2 cellular contexts compared by ENCODE assay signal in the genomic region with DNA sequence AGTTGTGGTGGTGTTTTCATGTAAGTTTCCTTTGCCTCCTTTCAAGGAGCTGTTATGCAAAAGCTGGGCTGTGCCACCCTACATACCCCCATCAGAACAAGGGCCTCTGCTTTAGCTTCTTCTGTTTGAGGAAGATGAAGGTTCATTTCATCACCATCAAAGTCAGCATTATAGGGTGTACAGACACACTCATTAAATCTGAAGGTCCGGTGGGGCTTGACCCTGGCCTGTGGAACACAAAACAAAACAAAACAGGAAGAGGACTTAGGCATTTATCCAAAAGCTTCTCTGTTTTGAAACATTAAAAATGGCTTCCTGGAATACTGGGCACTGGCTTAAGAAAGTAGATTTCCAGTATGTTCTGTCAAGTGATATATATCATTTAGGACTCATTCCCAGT.
A peak's percentile ranks its signal among the peaks of the same experiment; 100 is the strongest.
TF ChIP-seq lines count a peak whose summit lies in the region.

No MANE protein-coding gene starts in this region.

TF ChIP-seq in liver, 16 proteins besides CTCF, POLR2A, EP300 and RAD21:
- TF ChIP-seq GABPA (IDR thresholded peaks at IDR 0.05 in 1 of 2, conservative IDR thresholded peaks at IDR 0.05 in 1 of 2): no peak
- TF ChIP-seq NR2F2 (IDR thresholded peaks at IDR 0.05): peak; percentile 70

TF ChIP-seq in HepG2, 621 proteins besides CTCF, POLR2A, EP300 and RAD21:
- no peak for TF ChIP-seq ZNF3 (CRISPR knock-in tag; IDR thresholded peaks at IDR 0.05)
- no peak for TF ChIP-seq NR2F6 (IDR thresholded peaks at IDR 0.05)
- TF ChIP-seq NR2F6 (CRISPR knock-in tag; IDR thresholded peaks at IDR 0.05): no peak
- TF ChIP-seq ZNF558 (CRISPR knock-in tag; IDR thresholded peaks at IDR 0.05; ENCODE audit: borderline replicate concordance): no peak
- no peak for TF ChIP-seq RFX3 (CRISPR knock-in tag; IDR thresholded peaks at IDR 0.05)
- TF ChIP-seq, protein P1, sequence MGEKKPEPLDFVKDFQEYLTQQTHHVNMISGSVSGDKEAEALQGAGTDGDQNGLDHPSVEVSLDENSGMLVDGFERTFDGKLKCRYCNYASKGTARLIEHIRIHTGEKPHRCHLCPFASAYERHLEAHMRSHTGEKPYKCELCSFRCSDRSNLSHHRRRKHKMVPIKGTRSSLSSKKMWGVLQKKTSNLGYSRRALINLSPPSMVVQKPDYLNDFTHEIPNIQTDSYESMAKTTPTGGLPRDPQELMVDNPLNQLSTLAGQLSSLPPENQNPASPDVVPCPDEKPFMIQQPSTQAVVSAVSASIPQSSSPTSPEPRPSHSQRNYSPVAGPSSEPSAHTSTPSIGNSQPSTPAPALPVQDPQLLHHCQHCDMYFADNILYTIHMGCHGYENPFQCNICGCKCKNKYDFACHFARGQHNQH (CRISPR knock-in tag; IDR thresholded peaks at IDR 0.05): no peak
- TF ChIP-seq, protein P2, sequence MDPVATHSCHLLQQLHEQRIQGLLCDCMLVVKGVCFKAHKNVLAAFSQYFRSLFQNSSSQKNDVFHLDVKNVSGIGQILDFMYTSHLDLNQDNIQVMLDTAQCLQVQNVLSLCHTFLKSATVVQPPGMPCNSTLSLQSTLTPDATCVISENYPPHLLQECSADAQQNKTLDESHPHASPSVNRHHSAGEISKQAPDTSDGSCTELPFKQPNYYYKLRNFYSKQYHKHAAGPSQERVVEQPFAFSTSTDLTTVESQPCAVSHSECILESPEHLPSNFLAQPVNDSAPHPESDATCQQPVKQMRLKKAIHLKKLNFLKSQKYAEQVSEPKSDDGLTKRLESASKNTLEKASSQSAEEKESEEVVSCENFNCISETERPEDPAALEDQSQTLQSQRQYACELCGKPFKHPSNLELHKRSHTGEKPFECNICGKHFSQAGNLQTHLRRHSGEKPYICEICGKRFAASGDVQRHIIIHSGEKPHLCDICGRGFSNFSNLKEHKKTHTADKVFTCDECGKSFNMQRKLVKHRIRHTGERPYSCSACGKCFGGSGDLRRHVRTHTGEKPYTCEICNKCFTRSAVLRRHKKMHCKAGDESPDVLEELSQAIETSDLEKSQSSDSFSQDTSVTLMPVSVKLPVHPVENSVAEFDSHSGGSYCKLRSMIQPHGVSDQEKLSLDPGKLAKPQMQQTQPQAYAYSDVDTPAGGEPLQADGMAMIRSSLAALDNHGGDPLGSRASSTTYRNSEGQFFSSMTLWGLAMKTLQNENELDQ (CRISPR knock-in tag; IDR thresholded peaks at IDR 0.05; ENCODE audit: borderline replicate concordance): no peak
- TF ChIP-seq, protein P3, sequence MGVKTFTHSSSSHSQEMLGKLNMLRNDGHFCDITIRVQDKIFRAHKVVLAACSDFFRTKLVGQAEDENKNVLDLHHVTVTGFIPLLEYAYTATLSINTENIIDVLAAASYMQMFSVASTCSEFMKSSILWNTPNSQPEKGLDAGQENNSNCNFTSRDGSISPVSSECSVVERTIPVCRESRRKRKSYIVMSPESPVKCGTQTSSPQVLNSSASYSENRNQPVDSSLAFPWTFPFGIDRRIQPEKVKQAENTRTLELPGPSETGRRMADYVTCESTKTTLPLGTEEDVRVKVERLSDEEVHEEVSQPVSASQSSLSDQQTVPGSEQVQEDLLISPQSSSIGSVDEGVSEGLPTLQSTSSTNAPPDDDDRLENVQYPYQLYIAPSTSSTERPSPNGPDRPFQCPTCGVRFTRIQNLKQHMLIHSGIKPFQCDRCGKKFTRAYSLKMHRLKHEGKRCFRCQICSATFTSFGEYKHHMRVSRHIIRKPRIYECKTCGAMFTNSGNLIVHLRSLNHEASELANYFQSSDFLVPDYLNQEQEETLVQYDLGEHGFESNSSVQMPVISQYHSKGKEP (CRISPR knock-in tag; IDR thresholded peaks at IDR 0.05): no peak
- TF ChIP-seq RBFOX2 (IDR thresholded peaks at IDR 0.05; ENCODE audit: low read depth, low read length): no peak
- TF ChIP-seq, protein P4, sequence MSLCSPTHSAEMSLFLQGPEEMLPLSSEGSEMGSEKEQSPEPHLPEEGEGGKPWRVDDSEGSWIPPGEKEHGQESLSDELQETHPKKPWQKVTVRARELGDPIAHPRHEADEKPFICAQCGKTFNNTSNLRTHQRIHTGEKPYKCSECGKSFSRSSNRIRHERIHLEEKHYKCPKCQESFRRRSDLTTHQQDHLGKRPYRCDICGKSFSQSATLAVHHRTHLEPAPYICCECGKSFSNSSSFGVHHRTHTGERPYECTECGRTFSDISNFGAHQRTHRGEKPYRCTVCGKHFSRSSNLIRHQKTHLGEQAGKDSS (CRISPR knock-in tag; IDR thresholded peaks at IDR 0.05; ENCODE audit: borderline replicate concordance, low read depth): no peak
- no peak for TF ChIP-seq ZNF451 (CRISPR knock-in tag; IDR thresholded peaks at IDR 0.05)
- TF ChIP-seq ZNF121 (CRISPR knock-in tag; IDR thresholded peaks at IDR 0.05): no peak
- TF ChIP-seq, protein P5, sequence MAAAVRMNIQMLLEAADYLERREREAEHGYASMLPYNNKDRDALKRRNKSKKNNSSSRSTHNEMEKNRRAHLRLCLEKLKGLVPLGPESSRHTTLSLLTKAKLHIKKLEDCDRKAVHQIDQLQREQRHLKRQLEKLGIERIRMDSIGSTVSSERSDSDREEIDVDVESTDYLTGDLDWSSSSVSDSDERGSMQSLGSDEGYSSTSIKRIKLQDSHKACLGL (CRISPR knock-in tag; IDR thresholded peaks at IDR 0.05): no peak
- TF ChIP-seq MTA3 (CRISPR knock-in tag; IDR thresholded peaks at IDR 0.05): no peak
- no peak for TF ChIP-seq HNRNPH1 (optimal IDR thresholded peaks at IDR 0.05; ENCODE audit: low read depth, low read length)
- TF ChIP-seq ZNF329 (CRISPR knock-in tag; IDR thresholded peaks at IDR 0.05; ENCODE audit: low read depth): no peak
- TF ChIP-seq ZNF263 (CRISPR knock-in tag; IDR thresholded peaks at IDR 0.05): no peak
